In genomic region chr19:2841858-2842574, GRCh38 we compare ENCODE assay signal across 8 cellular contexts.
DNase-seq lines count a peak whose midpoint lies in the region; ATAC-seq and TF ChIP-seq lines count a peak whose summit lies in the region.

No MANE protein-coding gene starts in this region.

- peak overlapping the region; percentile 41 for H3K27ac Mint-ChIP-seq in activated T-cell treated with anti-CD3 and anti-CD28 coated beads, Interleukin-2, amount 50 U/mL, for 24 hours
- no peak overlapping the region for H3K27ac Mint-ChIP-seq in stimulated activated effector memory CD8-positive, alpha-beta T cell treated with anti-CD3 and anti-CD28 coated beads, Interleukin-12 subunit alpha, Interleukin-12 subunit beta, amount 100 ng/mL, for 72 hours

- no peaks in the 10 kb centered on the region for H3K4me1 ChIP-seq in iPS DF 6.9 (ENCODE audit: control insufficient read depth, insufficient read depth, low read length)

- H3K4me3 Mint-ChIP-seq in activated T-cell treated with anti-CD3 and anti-CD28 coated beads, Interleukin-2, amount 50 U/mL, for 24 hours = peak overlapping the region; percentile 78
- peak overlapping the region; percentile 87 for H3K4me3 Mint-ChIP-seq in stimulated activated effector memory CD8-positive, alpha-beta T cell treated with anti-CD3 and anti-CD28 coated beads, Interleukin-12 subunit alpha, Interleukin-12 subunit beta, amount 100 ng/mL, for 72 hours

- no CpG with 5 or more reads among the region's 62 CpGs for WGBS in iPS DF 6.9 (ENCODE audit: insufficient coverage, insufficient read length)

- no peaks in the 10 kb centered on the region for H3K9me3 ChIP-seq in iPS DF 6.9 (ENCODE audit: control insufficient read depth, insufficient read depth, low read length)

- H3K36me3 ChIP-seq in iPS DF 6.9 (ENCODE audit: control insufficient read depth, insufficient read depth, low read length) = no peaks in the 10 kb centered on the region

- peaks cover 35% of the 10 kb centered on the region for H3K36me3 Mint-ChIP-seq in activated T-cell treated with anti-CD3 and anti-CD28 coated beads, Interleukin-2, amount 50 U/mL, for 24 hours (ENCODE audit: low read depth)
- peaks cover 7% of the 10 kb centered on the region for H3K36me3 Mint-ChIP-seq in stimulated activated effector memory CD8-positive, alpha-beta T cell treated with anti-CD3 and anti-CD28 coated beads, Interleukin-12 subunit alpha, Interleukin-12 subunit beta, amount 100 ng/mL, for 72 hours

- H3K27me3 ChIP-seq in iPS DF 6.9 (ENCODE audit: control insufficient read depth, insufficient read depth, low read length) = no peaks in the 10 kb centered on the region

- POLR2A ChIA-PET in HEK293T (lab: Yijun Ruan, JAX) = interaction anchor here (1.0 to 2.2 kb wide), 6 partner anchors 18 to 366 kb away, joined by 3 to 12 read pairs (median 6); partner anchors contain the start of genes GADD45B, THOP1 and ZNF57

- peaks cover 10% of the 10 kb centered on the region for H3K4me1 Mint-ChIP-seq in activated T-cell treated with anti-CD3 and anti-CD28 coated beads, Interleukin-2, amount 50 U/mL, for 24 hours (ENCODE audit: low read depth)
- peaks cover 6% of the 10 kb centered on the region for H3K4me1 Mint-ChIP-seq in stimulated activated effector memory CD8-positive, alpha-beta T cell treated with anti-CD3 and anti-CD28 coated beads, Interleukin-12 subunit alpha, Interleukin-12 subunit beta, amount 100 ng/mL, for 72 hours

- ATAC-seq in stimulated activated effector memory CD8-positive, alpha-beta T cell treated with anti-CD3 and anti-CD28 coated beads, Interleukin-12 subunit alpha, Interleukin-12 subunit beta, amount 100 ng/mL, for 72 hours = no peak

- no peaks in the 10 kb centered on the region for H3K27me3 Mint-ChIP-seq in activated T-cell treated with anti-CD3 and anti-CD28 coated beads, Interleukin-2, amount 50 U/mL, for 24 hours

- H3K4me3 ChIP-seq in iPS DF 6.9 (ENCODE audit: low read length) = peak overlapping the region; percentile 75; the same call in 1 of the 2 replicates

- H3K27ac ChIP-seq in iPS DF 6.9 (ENCODE audit: low read length) = no peak overlapping the region

- CTCF ChIA-PET in HEK293T (lab: Yijun Ruan, JAX) = interaction anchor here (1.0 kb wide), 2 partner anchors 14 to 46 kb away, joined by 4 read pairs; no protein-coding TSS in a partner anchor

- H3K9me3 Mint-ChIP-seq in activated T-cell treated with anti-CD3 and anti-CD28 coated beads, Interleukin-2, amount 50 U/mL, for 24 hours = peaks cover 7% of the 10 kb centered on the region
- no peaks in the 10 kb centered on the region for H3K9me3 Mint-ChIP-seq in stimulated activated effector memory CD8-positive, alpha-beta T cell treated with anti-CD3 and anti-CD28 coated beads, Interleukin-12 subunit alpha, Interleukin-12 subunit beta, amount 100 ng/mL, for 72 hours

- DNase-seq in COLO668 (lab: John Stamatoyannopoulos, UW; ENCODE audit: unreplicated experiment) (peak; percentile 28), HEK293T (ENCODE audit: extremely low spot score) (peak; percentile 9), iPS DF 6.9 (ENCODE audit: low read depth, low spot score) (no peak), DMS79 treated with DMSO at 0.1 percent for 48 hours (lab: John Stamatoyannopoulos, UW) (no peak), NCI-H128 (lab: John Stamatoyannopoulos, UW; ENCODE audit: unreplicated experiment) (no peak)
- DNase-seq in activated T-cell treated with anti-CD3 and anti-CD28 coated beads, Interleukin-2, amount 50 U/mL, for 24 hours = no peak
- peak in 1 of 2 donors; percentile 11 for DNase-seq in stimulated activated effector memory CD8-positive, alpha-beta T cell treated with anti-CD3 and anti-CD28 coated beads, Interleukin-12 subunit alpha, Interleukin-12 subunit beta, amount 100 ng/mL, for 72 hours (ENCODE audit: low spot score in 2 of 2)
- DNase-seq in activated CD8-positive, alpha-beta memory T cell treated with anti-CD3 and anti-CD28 coated beads, Interleukin-2, amount 50 U/mL, for 48 hours = no peak

TF ChIP-seq in HEK293T, 16 proteins besides CTCF, POLR2A, EP300 and RAD21:
- no peak for TF ChIP-seq FOXA1 (IDR thresholded peaks at IDR 0.05)
- no peak for TF ChIP-seq ZNF384 (IDR thresholded peaks at IDR 0.05)
- TF ChIP-seq SP1 (IDR thresholded peaks at IDR 0.05) = no peak
- no peak for TF ChIP-seq NFRKB (IDR thresholded peaks at IDR 0.05)
- TF ChIP-seq SUZ12 (IDR thresholded peaks at IDR 0.05) = no peak
- no peak for TF ChIP-seq TARDBP (IDR thresholded peaks at IDR 0.05)
TF ChIP-seq in HEK293T: peak in this region for 0.

Comparison
In these comparisons a context has a peak if more than half of its experiments do, and no peak if none do; other contexts are left out.
1. DNase-seq: peak in COLO668 (single experiment) and HEK293T (single experiment); none in activated T-cell treated with anti-CD3 and anti-CD28 coated beads, Interleukin-2, amount 50 U/mL, for 24 hours (single experiment), iPS DF 6.9 (single experiment), activated CD8-positive, alpha-beta memory T cell treated with anti-CD3 and anti-CD28 coated beads, Interleukin-2, amount 50 U/mL, for 48 hours (single experiment), DMS79 treated with DMSO at 0.1 percent for 48 hours (single experiment) and NCI-H128 (single experiment).